15 cellular contexts compared by ENCODE assay signal in genomic region chr13:99005609-99006008, GRCh38.
"Had no signal": no experiment of that assay in that cellular context is flagged by ENCODE, and none has a peak within 500 bp of the region (broad histone marks: within the 10 kb centered on the region; RNA-seq: fewer than 3 reads in every experiment).

No MANE protein-coding gene starts in this region.

- H3K27me3 Mint-ChIP-seq: activated CD4-positive, alpha-beta T cell treated with anti-CD3 and anti-CD28 coated beads, Interleukin-2, amount 10 ng/mL, durations not matched to agents 7 days and 5 days; activated naive CD8-positive, alpha-beta T cell treated with anti-CD3 and anti-CD28 coated beads, Interleukin-2, amount 10 ng/mL, durations not matched to agents 7 days and 5 days; central memory CD8-positive, alpha-beta T cell had no signal

- H3K9me3 ChIP-seq: esophagus squamous epithelium, ovary, right lobe of liver, stomach, thoracic aorta had no signal

- H3K4me3 Mint-ChIP-seq: activated CD4-positive, alpha-beta T cell treated with anti-CD3 and anti-CD28 coated beads, Interleukin-2, amount 10 ng/mL, durations not matched to agents 7 days and 5 days; activated naive CD8-positive, alpha-beta T cell treated with anti-CD3 and anti-CD28 coated beads, Interleukin-2, amount 10 ng/mL, durations not matched to agents 7 days and 5 days; central memory CD8-positive, alpha-beta T cell; naive B cell had no signal

- ATAC-seq: left colon, right lobe of liver had no signal

- H3K9me3 Mint-ChIP-seq: activated CD4-positive, alpha-beta T cell treated with anti-CD3 and anti-CD28 coated beads, Interleukin-2, amount 10 ng/mL, durations not matched to agents 7 days and 5 days; activated naive CD8-positive, alpha-beta T cell treated with anti-CD3 and anti-CD28 coated beads, Interleukin-2, amount 10 ng/mL, durations not matched to agents 7 days and 5 days; central memory CD8-positive, alpha-beta T cell; naive B cell had no signal

- H3K4me1 ChIP-seq: right lobe of liver had no signal

- H3K27ac ChIP-seq: brain microvascular endothelial cell, coronary artery, esophagus squamous epithelium, ovary, right lobe of liver, stomach, thoracic aorta had no signal

- H3K36me3 ChIP-seq: brain microvascular endothelial cell, esophagus squamous epithelium, ovary, right lobe of liver, stomach, thoracic aorta had no signal

- H3K4me3 ChIP-seq: coronary artery, esophagus squamous epithelium, ovary, right lobe of liver, stomach, thoracic aorta had no signal

- H3K27me3 ChIP-seq: brain microvascular endothelial cell, esophagus squamous epithelium, ovary, right lobe of liver, stomach had no signal

- H3K27ac Mint-ChIP-seq: activated CD4-positive, alpha-beta T cell treated with anti-CD3 and anti-CD28 coated beads, Interleukin-2, amount 10 ng/mL, durations not matched to agents 7 days and 5 days; activated naive CD8-positive, alpha-beta T cell treated with anti-CD3 and anti-CD28 coated beads, Interleukin-2, amount 10 ng/mL, durations not matched to agents 7 days and 5 days had no signal

- DNase-seq: activated CD4-positive, alpha-beta T cell treated with anti-CD3 and anti-CD28 coated beads, Interleukin-2, amount 10 ng/mL, durations not matched to agents 7 days and 5 days; activated naive CD8-positive, alpha-beta T cell treated with anti-CD3 and anti-CD28 coated beads, Interleukin-2, amount 10 ng/mL, durations not matched to agents 7 days and 5 days; anterior cingulate cortex; brain microvascular endothelial cell; esophagus squamous epithelium; foreskin fibroblast; head of caudate nucleus; left colon; naive B cell; ovary; right lobe of liver; stomach had no signal
